Comparison of ENCODE assay signal across 9 cellular contexts in genomic region chr5:56412601-56413379, GRCh38.
A peak's percentile ranks its signal among the peaks of the same experiment; 100 is the strongest.
DNase-seq lines count a peak whose midpoint lies in the region; ATAC-seq and TF ChIP-seq lines count a peak whose summit lies in the region.
"Had no signal": no experiment of that assay in that cellular context is flagged by ENCODE, and none has a peak within 500 bp of the region (broad histone marks: within the 10 kb centered on the region; RNA-seq: fewer than 3 reads in every experiment).

No MANE protein-coding gene starts in this region.

- H3K27me3 ChIP-seq in gastroesophageal sphincter = no peaks in the 10 kb centered on the region
- H3K27me3 ChIP-seq in stomach = no peaks in the 10 kb centered on the region

- ATAC-seq in GM18519 (IDR thresholded peaks at IDR 0.05; ENCODE audit: low FRiP score, unreplicated experiment) = peak; percentile 73
- peak; percentile 93 for ATAC-seq in HG02610 (IDR thresholded peaks at IDR 0.05; ENCODE audit: unreplicated experiment)
- ATAC-seq in gastroesophageal sphincter = peak; percentile 68
- no peak for ATAC-seq in omental fat pad (ENCODE audit: low FRiP score)
- ATAC-seq: HCT116 had no signal

- no peak for TF ChIP-seq EP300 in gastroesophageal sphincter (IDR thresholded peaks at IDR 0.05)
- no peak for TF ChIP-seq EP300 in stomach (IDR thresholded peaks at IDR 0.05)

- intact Hi-C loops in stomach (cut with DNase I; ENCODE audit: low total_unique reads) = no loop called here

- peak overlapping the region in 1 of 4 donors; percentile 10 for H3K27ac ChIP-seq in gastroesophageal sphincter
- peak overlapping the region in 2 of 5 donors; percentile 31 to 54 for H3K27ac ChIP-seq in stomach

- DNase-seq in NCI-H524 treated with DMSO at 0.1 percent for 48 hours (lab: John Stamatoyannopoulos, UW) (peak; percentile 23), stomach (peak; percentile 41), omental fat pad (ENCODE audit: low spot score) (no peak), cerebellar nuclear complex (lab: John Stamatoyannopoulos, UW) (no peak), NCI-H226 (no peak)

- TF ChIP-seq CTCF in gastroesophageal sphincter (IDR thresholded peaks at IDR 0.05) (no peak), stomach (IDR thresholded peaks at IDR 0.05) (no peak), omental fat pad (IDR thresholded peaks at IDR 0.05) (no peak)

- 73 to 77% methylated on average over 7 to 9 of the region's 9 CpGs for WGBS in gastroesophageal sphincter (ENCODE audit: low coverage in 1 of 2), 2 donors
- WGBS in stomach, 5 donors = 58 to 68% (median 61%) methylated on average over 9 of the region's 9 CpGs

- H3K4me3 ChIP-seq in gastroesophageal sphincter (no peak overlapping the region), stomach (no peak overlapping the region)

- H3K4me1 ChIP-seq in gastroesophageal sphincter (no peaks in the 10 kb centered on the region), stomach (peaks cover 8 to 60% (median 23%) of the 10 kb centered on the region in 4 donors)

- H3K36me3 ChIP-seq in gastroesophageal sphincter (no peaks in the 10 kb centered on the region), stomach (no peaks in the 10 kb centered on the region)

- TF ChIP-seq POLR2A in gastroesophageal sphincter (IDR thresholded peaks at IDR 0.05) (no peak), stomach (IDR thresholded peaks at IDR 0.05) (no peak)

- H3K9me3 ChIP-seq in gastroesophageal sphincter (no peaks in the 10 kb centered on the region), stomach (no peaks in the 10 kb centered on the region)

Comparison
In these comparisons a context has a peak if more than half of its experiments do, and no peak if none do; other contexts are left out.
1. DNase-seq: peak in NCI-H524 treated with DMSO at 0.1 percent for 48 hours (single experiment) and stomach (single experiment); none in omental fat pad (single experiment), cerebellar nuclear complex (0 of 2) and NCI-H226 (single experiment).